Comparison of ENCODE assay signal across 7 cellular contexts in the genomic region with DNA sequence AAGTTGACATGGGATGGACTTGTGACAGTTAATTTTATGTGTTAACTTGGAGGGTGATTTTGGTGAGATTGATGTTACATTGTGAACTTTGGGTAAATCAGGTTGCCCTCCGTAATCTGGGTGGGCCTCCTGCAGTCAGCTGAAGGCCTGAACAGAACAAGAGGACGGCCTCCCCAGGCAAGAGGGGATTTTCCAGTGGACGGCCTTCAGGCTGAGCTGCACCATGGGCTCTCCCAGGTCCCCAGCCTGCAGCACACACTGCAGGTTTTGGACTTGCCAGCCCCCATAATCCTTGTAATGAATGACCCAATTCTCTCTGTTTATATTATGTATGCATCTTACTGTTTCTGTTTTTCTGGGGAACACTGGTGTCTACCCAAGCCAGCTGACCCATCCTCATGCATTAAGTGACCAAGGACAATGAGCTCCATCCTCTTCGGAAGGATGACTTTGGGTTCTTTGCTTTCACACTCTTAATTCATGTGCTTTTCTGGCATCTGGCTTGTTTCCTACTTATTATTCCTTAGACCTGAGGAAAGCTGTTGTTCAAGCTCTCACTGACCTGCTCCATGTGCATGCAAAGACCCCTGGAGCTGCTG.
"Had no signal": no experiment of that assay in that cellular context is flagged by ENCODE, and none has a peak within 500 bp of the region (broad histone marks: within the 10 kb centered on the region; RNA-seq: fewer than 3 reads in every experiment).

No MANE protein-coding gene starts in this region.

- ATAC-seq: K562 had no signal

- H3K4me3 ChIP-seq: K562 had no signal

- H3K4me2 ChIP-seq: KMS-11 had no signal

- H3K9ac ChIP-seq: KMS-11 had no signal

- FAIRE-seq: HTR-8/SVneo, K562 had no signal

- H3K27ac ChIP-seq: HL-60, KMS-11 had no signal

- DNase-seq: IMR-90, KBM-7, KG1 had no signal
